8 cellular contexts compared by ENCODE assay signal in the genomic region with DNA sequence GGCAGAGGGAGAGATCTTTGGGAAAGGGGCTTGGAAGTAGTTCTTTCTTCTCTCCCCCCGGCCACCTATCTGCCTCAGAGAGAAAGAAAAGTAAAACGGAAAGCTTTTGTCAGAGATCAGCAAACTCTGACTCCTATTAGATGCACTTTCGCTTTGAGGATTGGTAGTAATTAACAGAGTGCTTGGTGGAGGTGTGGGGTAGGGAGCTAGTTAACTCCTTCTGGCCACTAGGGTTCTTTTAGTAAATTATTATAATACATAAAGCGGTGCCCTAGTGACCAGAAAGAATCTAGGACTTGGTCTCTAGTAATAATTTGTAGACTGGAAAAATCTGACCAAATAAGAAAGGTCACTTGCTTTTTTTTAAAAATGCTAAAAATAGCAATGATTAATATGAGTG. TPM values are rescaled to one million over a fixed set of nuclear protein-coding genes. Genes with fewer than 3 reads are reported as not detected.
DNase-seq lines count a peak whose midpoint lies in the region; ATAC-seq and TF ChIP-seq lines count a peak whose summit lies in the region.

No MANE protein-coding gene starts in this region.

- H3K4me3 ChIP-seq in fibroblast of villous mesenchyme (ENCODE audit: low read depth, low read length): peak overlapping the region; percentile 29
- no peak overlapping the region for H3K4me3 ChIP-seq in HAP-1

- H3K9me3 Mint-ChIP-seq in CD4-positive, alpha-beta T cell: no peaks in the 10 kb centered on the region
- no peaks in the 10 kb centered on the region for H3K9me3 Mint-ChIP-seq in stimulated activated naive B cell treated with anti-CD40 and anti-IgM and Interleukin-4, amounts not matched to agents 10 μg/mL and 1 μg/mL and 100 μg/mL, for 72 hours

- peak overlapping the region; percentile 81 for H3K4me3 Mint-ChIP-seq in CD4-positive, alpha-beta T cell
- peak overlapping the region; percentile 65 to 69 for H3K4me3 Mint-ChIP-seq in stimulated activated naive B cell treated with anti-CD40 and anti-IgM and Interleukin-4, amounts not matched to agents 10 μg/mL and 1 μg/mL and 100 μg/mL, for 72 hours

- no peaks in the 10 kb centered on the region; the same call in 1 of the 2 replicates for H3K4me1 ChIP-seq in HAP-1

- in situ Hi-C loops in HAP-1 (cut with MboI; ENCODE audit: low sequenced_read_pairs): no loop called here

- CTCF ChIA-PET in CD4-positive, alpha-beta T cell (lab: Charles Lee): interaction anchor here (0.7 kb wide), 1 partner anchor 81 kb away, joined by 3 read pairs; no protein-coding TSS in a partner anchor

- no peak overlapping the region for H3K27ac ChIP-seq in CD4-positive, alpha-beta T cell (ENCODE audit: low read depth, low read length)

- intact Hi-C loops in CD4-positive, alpha-beta T cell (cut with DNase I, micrococcal nuclease): no loop called here

- H3K27me3 ChIP-seq in CD4-positive, alpha-beta T cell (ENCODE audit: control insufficient read depth, insufficient read depth, low read length): no peaks in the 10 kb centered on the region
- no peaks in the 10 kb centered on the region for H3K27me3 ChIP-seq in HAP-1 (ENCODE audit: low read depth)

- peaks cover 17% of the 10 kb centered on the region for H3K4me1 Mint-ChIP-seq in CD4-positive, alpha-beta T cell (ENCODE audit: low read depth)
- H3K4me1 Mint-ChIP-seq in stimulated activated naive B cell treated with anti-CD40 and anti-IgM and Interleukin-4, amounts not matched to agents 10 μg/mL and 1 μg/mL and 100 μg/mL, for 72 hours: peaks cover 4 to 16% of the 10 kb centered on the region in 2 donors

- peak overlapping the region; percentile 83 for H3K27ac Mint-ChIP-seq in CD4-positive, alpha-beta T cell
- H3K27ac Mint-ChIP-seq in stimulated activated naive B cell treated with anti-CD40 and anti-IgM and Interleukin-4, amounts not matched to agents 10 μg/mL and 1 μg/mL and 100 μg/mL, for 72 hours: no peak overlapping the region

- DNase-seq in CD4-positive, alpha-beta T cell: no peak
- DNase-seq in NAMALWA (ENCODE audit: low spot score) (peak; percentile 59), fibroblast of villous mesenchyme (ENCODE audit: low read depth) (peak; percentile 7), NCI-H526 treated with DMSO at 0.1 percent for 48 hours (lab: John Stamatoyannopoulos, UW) (no peak), HAP-1 (ENCODE audit: low spot score in 2 of 2) (no peak), GOT3 (lab: John Stamatoyannopoulos, UW) (no peak)
- no peak for DNase-seq in stimulated activated naive B cell treated with anti-CD40 and anti-IgM and Interleukin-4, amounts not matched to agents 10 μg/mL and 1 μg/mL and 100 μg/mL, for 72 hours

- H3K9me3 ChIP-seq in CD4-positive, alpha-beta T cell (ENCODE audit: control insufficient read depth, low read length): no peaks in the 10 kb centered on the region
- H3K9me3 ChIP-seq in HAP-1: no peaks in the 10 kb centered on the region

- ATAC-seq in CD4-positive, alpha-beta T cell (ENCODE audit: poor library complexity): peak; percentile 87
- ATAC-seq in GM19452 (IDR thresholded peaks at IDR 0.05; ENCODE audit: unreplicated experiment): peak; percentile 87
- ATAC-seq in stimulated activated naive B cell treated with anti-CD40 and anti-IgM and Interleukin-4, amounts not matched to agents 10 μg/mL and 1 μg/mL and 100 μg/mL, for 72 hours (replicated peaks): peak; percentile 91 to 92

- H3K36me3 Mint-ChIP-seq in CD4-positive, alpha-beta T cell (ENCODE audit: low read depth): no peaks in the 10 kb centered on the region
- no peaks in the 10 kb centered on the region for H3K36me3 Mint-ChIP-seq in stimulated activated naive B cell treated with anti-CD40 and anti-IgM and Interleukin-4, amounts not matched to agents 10 μg/mL and 1 μg/mL and 100 μg/mL, for 72 hours

- 0 out of 2 replicates have a peak, but pooled peaks cover 4% of the 10 kb centered on the region for H3K36me3 ChIP-seq in HAP-1 (replicated peaks)

- no peaks in the 10 kb centered on the region for H3K27me3 Mint-ChIP-seq in CD4-positive, alpha-beta T cell
- peaks cover 38 to 55% of the 10 kb centered on the region in 2 donors for H3K27me3 Mint-ChIP-seq in stimulated activated naive B cell treated with anti-CD40 and anti-IgM and Interleukin-4, amounts not matched to agents 10 μg/mL and 1 μg/mL and 100 μg/mL, for 72 hours

- POLR2A ChIA-PET in CD4-positive, alpha-beta T cell (lab: Charles Lee): interaction anchor here (1.1 to 2.5 kb wide), 3 partner anchors 135 to 761 kb away, joined by 3 to 7 read pairs (median 3); no protein-coding TSS in a partner anchor

- TF ChIP-seq CTCF in CD4-positive, alpha-beta T cell (IDR thresholded peaks at IDR 0.05): peak; percentile 9
- peak; percentile 9 for TF ChIP-seq CTCF in fibroblast of villous mesenchyme (IDR thresholded peaks at IDR 0.05; ENCODE audit: insufficient read depth, low read depth, low read length)

RNA-seq across cellular contexts. Expression of gene CPVL, which starts 54.6 kb away (rescaled TPM):
- 1 to 10 TPM; 3.8 to 4.5 TPM for total RNA-seq in CD4-positive, alpha-beta T cell
- total RNA-seq in fibroblast of villous mesenchyme: not detected in 2 replicates

Comparison
In these comparisons a context has a peak if more than half of its experiments do, and no peak if none do; other contexts are left out.
1. DNase-seq: peak in NAMALWA (single experiment) and fibroblast of villous mesenchyme (single experiment); none in CD4-positive, alpha-beta T cell (0 of 10), stimulated activated naive B cell treated with anti-CD40 and anti-IgM and Interleukin-4, amounts not matched to agents 10 μg/mL and 1 μg/mL and 100 μg/mL, for 72 hours (single experiment), NCI-H526 treated with DMSO at 0.1 percent for 48 hours (single experiment), HAP-1 (0 of 2) and GOT3 (single experiment).
2. Peak in every context shown above with its lines, with median percentiles within 50 percentile points of each other: ATAC-seq.